In genomic region chr3:69193749-69194148, GRCh38 we compare ENCODE assay signal across 24 cellular contexts.
DNase-seq lines count a peak whose midpoint lies in the region; ATAC-seq and TF ChIP-seq lines count a peak whose summit lies in the region.
"Had no signal": no experiment of that assay in that cellular context is flagged by ENCODE, and none has a peak within 500 bp of the region (broad histone marks: within the 10 kb centered on the region; RNA-seq: fewer than 3 reads in every experiment).

No MANE protein-coding gene starts in this region.

- no peak for DNase-seq in T-helper 1 cell
- no peak for DNase-seq in CD8-positive, alpha-beta T cell
- DNase-seq in activated T-helper 1 cell treated with anti-CD3 and anti-CD28 coated beads, Interleukin-12 subunit alpha, Interleukin-12 subunit beta, Interleukin-2, Interleukin-4 antibody, amounts not matched to agents 30 ng/mL and 10 ng/mL and 1 ng/mL, durations not matched to agents 14 hours and 24 hours and 36 hours (ENCODE audit: low spot score), result no peak
- no peak for DNase-seq in mesothelial cell of epicardium (ENCODE audit: low spot score in 2 of 2, unreplicated experiment in 2 of 2)
- DNase-seq in NCI-H2227 (lab: John Stamatoyannopoulos, UW; ENCODE audit: unreplicated experiment), result no peak
- no peak for DNase-seq in A172 (ENCODE audit: low spot score)
- DNase-seq: AML-193, EL, GF-D8, GOT3, MV-4-11, NCI-H1105 treated with DMSO at 0.1 percent for 48 hours, NCI-H2029 treated with DMSO at 0.1 percent for 48 hours, NCI-H446, NCI-H526, OCI-M1 had no signal

- peaks cover 16% of the 10 kb centered on the region for H3K4me1 ChIP-seq in CD8-positive, alpha-beta T cell (ENCODE audit: insufficient read depth, low read length)
- H3K4me1 ChIP-seq: SJSA1 had no signal

- H3K4me3 Mint-ChIP-seq in T-helper 1 cell treated with Interleukin-12 subunit alpha and Interleukin-12 subunit beta and Interleukin-4 antibody, amounts not matched to agents 30 μg/mL and 1 μg/mL, for 36 hours, result no peak overlapping the region
- H3K4me3 Mint-ChIP-seq in CD8-positive, alpha-beta T cell, result peak overlapping the region; percentile 19
- no peak overlapping the region for H3K4me3 Mint-ChIP-seq in activated T-helper 1 cell treated with anti-CD3 and anti-CD28 coated beads, Interleukin-12 subunit alpha, Interleukin-12 subunit beta, Interleukin-2, Interleukin-4 antibody, amounts not matched to agents 30 ng/mL and 10 ng/mL and 1 ng/mL, durations not matched to agents 14 hours and 24 hours and 36 hours
- H3K4me3 Mint-ChIP-seq in mesothelial cell of epicardium, result no peak overlapping the region
- H3K4me3 Mint-ChIP-seq: IgD-negative memory B cell had no signal

- no peaks in the 10 kb centered on the region for H3K27me3 Mint-ChIP-seq in T-helper 1 cell treated with Interleukin-12 subunit alpha and Interleukin-12 subunit beta and Interleukin-4 antibody, amounts not matched to agents 30 μg/mL and 1 μg/mL, for 36 hours (ENCODE audit: low read depth)
- H3K27me3 Mint-ChIP-seq in CD8-positive, alpha-beta T cell (ENCODE audit: low read depth), result no peaks in the 10 kb centered on the region
- no peaks in the 10 kb centered on the region for H3K27me3 Mint-ChIP-seq in activated T-helper 1 cell treated with anti-CD3 and anti-CD28 coated beads, Interleukin-12 subunit alpha, Interleukin-12 subunit beta, Interleukin-2, Interleukin-4 antibody, amounts not matched to agents 30 ng/mL and 10 ng/mL and 1 ng/mL, durations not matched to agents 14 hours and 24 hours and 36 hours (ENCODE audit: insufficient read depth)
- H3K27me3 Mint-ChIP-seq in mesothelial cell of epicardium (ENCODE audit: low read depth), result no peaks in the 10 kb centered on the region

- CTCF ChIA-PET in CD8-positive, alpha-beta T cell (lab: Charles Lee), result interaction anchor here (1.0 to 2.4 kb wide), 2 partner anchors 33 to 112 kb away, joined by 4 to 12 read pairs; no protein-coding TSS in a partner anchor

- no peak for TF ChIP-seq CTCF in CD8-positive, alpha-beta T cell (IDR thresholded peaks at IDR 0.05)
- TF ChIP-seq CTCF in mesothelial cell of epicardium (IDR thresholded peaks at IDR 0.05; ENCODE audit: unreplicated experiment), result no peak

- peaks cover 68% of the 10 kb centered on the region for H3K36me3 Mint-ChIP-seq in T-helper 1 cell treated with Interleukin-12 subunit alpha and Interleukin-12 subunit beta and Interleukin-4 antibody, amounts not matched to agents 30 μg/mL and 1 μg/mL, for 36 hours (ENCODE audit: low read depth)
- peaks cover 2% of the 10 kb centered on the region for H3K36me3 Mint-ChIP-seq in CD8-positive, alpha-beta T cell
- H3K36me3 Mint-ChIP-seq in activated T-helper 1 cell treated with anti-CD3 and anti-CD28 coated beads, Interleukin-12 subunit alpha, Interleukin-12 subunit beta, Interleukin-2, Interleukin-4 antibody, amounts not matched to agents 30 ng/mL and 10 ng/mL and 1 ng/mL, durations not matched to agents 14 hours and 24 hours and 36 hours (ENCODE audit: low read depth), result peaks cover 71% of the 10 kb centered on the region
- peaks cover 44% of the 10 kb centered on the region for H3K36me3 Mint-ChIP-seq in mesothelial cell of epicardium
- H3K36me3 Mint-ChIP-seq: IgD-negative memory B cell had no signal

- no peak for ATAC-seq in CD8-positive, alpha-beta T cell
- no peak for ATAC-seq in GM19023 (IDR thresholded peaks at IDR 0.05; ENCODE audit: unreplicated experiment)
- ATAC-seq: HCT116, Right ventricle myocardium inferior had no signal

- intact Hi-C loops in CD8-positive, alpha-beta T cell (cut with DNase I, micrococcal nuclease), result loop anchor here in 1 of 2 experiments (10.0 kb wide), 1 partner anchor 1539 kb away; the partner anchor contains the start of gene SUCLG2
- intact Hi-C loops in activated T-helper 1 cell treated with anti-CD3 and anti-CD28 coated beads, Interleukin-12 subunit alpha, Interleukin-12 subunit beta, Interleukin-2, Interleukin-4 antibody, amounts not matched to agents 30 ng/mL and 10 ng/mL and 1 ng/mL, durations not matched to agents 14 hours and 24 hours and 36 hours (cut with micrococcal nuclease), result no loop called here

- peaks cover 48% of the 10 kb centered on the region for H3K4me1 Mint-ChIP-seq in T-helper 1 cell treated with Interleukin-12 subunit alpha and Interleukin-12 subunit beta and Interleukin-4 antibody, amounts not matched to agents 30 μg/mL and 1 μg/mL, for 36 hours (ENCODE audit: low read depth)
- H3K4me1 Mint-ChIP-seq in CD8-positive, alpha-beta T cell (ENCODE audit: low read depth), result peaks cover 19% of the 10 kb centered on the region
- H3K4me1 Mint-ChIP-seq in activated T-helper 1 cell treated with anti-CD3 and anti-CD28 coated beads, Interleukin-12 subunit alpha, Interleukin-12 subunit beta, Interleukin-2, Interleukin-4 antibody, amounts not matched to agents 30 ng/mL and 10 ng/mL and 1 ng/mL, durations not matched to agents 14 hours and 24 hours and 36 hours (ENCODE audit: low read depth), result peaks cover 65% of the 10 kb centered on the region
- peaks cover 28% of the 10 kb centered on the region for H3K4me1 Mint-ChIP-seq in mesothelial cell of epicardium

- no peaks in the 10 kb centered on the region for H3K9me3 ChIP-seq in CD8-positive, alpha-beta T cell (ENCODE audit: low read length)
- H3K9me3 ChIP-seq: SJSA1 had no signal

- H3K36me3 ChIP-seq in CD8-positive, alpha-beta T cell (ENCODE audit: insufficient read depth, low read length), result no peaks in the 10 kb centered on the region
- H3K36me3 ChIP-seq: SJSA1 had no signal

- no peaks in the 10 kb centered on the region for H3K27me3 ChIP-seq in CD8-positive, alpha-beta T cell (ENCODE audit: insufficient read depth, low read length)
- H3K27me3 ChIP-seq: SJSA1 had no signal

- no peak overlapping the region for H3K27ac ChIP-seq in CD8-positive, alpha-beta T cell (ENCODE audit: low read depth, low read length)
- H3K27ac ChIP-seq: 22Rv1, C4-2B, SJSA1 had no signal

- peak overlapping the region; percentile 3 for H3K27ac Mint-ChIP-seq in T-helper 1 cell treated with Interleukin-12 subunit alpha and Interleukin-12 subunit beta and Interleukin-4 antibody, amounts not matched to agents 30 μg/mL and 1 μg/mL, for 36 hours
- no peak overlapping the region for H3K27ac Mint-ChIP-seq in CD8-positive, alpha-beta T cell
- H3K27ac Mint-ChIP-seq in activated T-helper 1 cell treated with anti-CD3 and anti-CD28 coated beads, Interleukin-12 subunit alpha, Interleukin-12 subunit beta, Interleukin-2, Interleukin-4 antibody, amounts not matched to agents 30 ng/mL and 10 ng/mL and 1 ng/mL, durations not matched to agents 14 hours and 24 hours and 36 hours, result peak overlapping the region; percentile 14
- H3K27ac Mint-ChIP-seq in mesothelial cell of epicardium, result peak overlapping the region; percentile 63
- H3K27ac Mint-ChIP-seq: IgD-negative memory B cell had no signal

- POLR2A ChIA-PET in CD8-positive, alpha-beta T cell (lab: Charles Lee), result no interaction called here

- H3K9me3 Mint-ChIP-seq in T-helper 1 cell treated with Interleukin-12 subunit alpha and Interleukin-12 subunit beta and Interleukin-4 antibody, amounts not matched to agents 30 μg/mL and 1 μg/mL, for 36 hours, result no peaks in the 10 kb centered on the region
- no peaks in the 10 kb centered on the region for H3K9me3 Mint-ChIP-seq in CD8-positive, alpha-beta T cell
- no peaks in the 10 kb centered on the region for H3K9me3 Mint-ChIP-seq in activated T-helper 1 cell treated with anti-CD3 and anti-CD28 coated beads, Interleukin-12 subunit alpha, Interleukin-12 subunit beta, Interleukin-2, Interleukin-4 antibody, amounts not matched to agents 30 ng/mL and 10 ng/mL and 1 ng/mL, durations not matched to agents 14 hours and 24 hours and 36 hours
- no peaks in the 10 kb centered on the region for H3K9me3 Mint-ChIP-seq in mesothelial cell of epicardium
- H3K9me3 Mint-ChIP-seq: IgD-negative memory B cell had no signal

- H3K4me3 ChIP-seq in CD8-positive, alpha-beta T cell (ENCODE audit: low read depth, low read length), result no peak overlapping the region
- H3K4me3 ChIP-seq: SJSA1 had no signal
